13 cellular contexts compared by ENCODE assay signal in the genomic region with DNA sequence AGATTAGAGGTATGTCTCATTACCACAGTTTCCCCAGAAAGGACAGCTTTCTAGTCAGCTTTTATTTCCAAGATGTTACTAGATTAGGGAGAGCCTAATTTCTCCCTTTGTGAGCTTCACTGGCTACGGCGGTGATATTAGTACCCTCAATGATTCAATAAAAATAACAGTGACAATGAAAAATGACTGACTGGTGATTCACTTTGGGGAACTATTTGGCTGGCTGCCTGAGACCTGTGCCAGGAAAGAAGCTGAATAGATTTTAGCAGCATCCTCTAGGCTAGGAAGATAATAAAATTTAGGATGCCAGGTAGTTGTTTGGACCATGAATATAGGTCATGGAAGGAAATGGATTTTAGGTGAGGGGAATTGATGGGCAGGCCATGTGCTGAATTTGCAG.
DNase-seq lines count a peak whose midpoint lies in the region; ATAC-seq and TF ChIP-seq lines count a peak whose summit lies in the region.
"Had no signal": no experiment of that assay in that cellular context is flagged by ENCODE, and none has a peak within 500 bp of the region (broad histone marks: within the 10 kb centered on the region; RNA-seq: fewer than 3 reads in every experiment).

No MANE protein-coding gene starts in this region.

- intact Hi-C loops in right cardiac atrium (cut with DNase I): no loop called here
- intact Hi-C loops in left ventricle myocardium inferior (cut with micrococcal nuclease): no loop called here

- H3K4me1 ChIP-seq in right cardiac atrium (ENCODE audit: control insufficient read depth, insufficient read depth, low read length): no peaks in the 10 kb centered on the region
- H3K4me1 ChIP-seq in left ventricle myocardium inferior: peaks cover 14% of the 10 kb centered on the region
- H3K4me1 ChIP-seq: suprapubic skin had no signal

- WGBS in right cardiac atrium: 45% methylated on average over 2 of the region's 2 CpGs

- H3K36me3 ChIP-seq in left ventricle myocardium inferior: no peaks in the 10 kb centered on the region
- H3K36me3 ChIP-seq: heart right ventricle, suprapubic skin had no signal

- no peak overlapping the region for H3K4me3 ChIP-seq in right cardiac atrium (ENCODE audit: low read length)
- no peak overlapping the region for H3K4me3 ChIP-seq in left ventricle myocardium inferior
- H3K4me3 ChIP-seq: heart right ventricle, suprapubic skin had no signal

- H3K27me3 ChIP-seq in right cardiac atrium (ENCODE audit: control insufficient read depth, insufficient read depth): no peaks in the 10 kb centered on the region
- no peaks in the 10 kb centered on the region for H3K27me3 ChIP-seq in left ventricle myocardium inferior (ENCODE audit: low read depth)
- H3K27me3 ChIP-seq: heart right ventricle, suprapubic skin had no signal

- peak in 1 of 2 donors; percentile 37 for ATAC-seq in right cardiac atrium
- ATAC-seq in HG03139 (IDR thresholded peaks at IDR 0.05; ENCODE audit: unreplicated experiment): no peak
- ATAC-seq in HG02588 (IDR thresholded peaks at IDR 0.05; ENCODE audit: unreplicated experiment): no peak

- no peak overlapping the region for H3K27ac ChIP-seq in right cardiac atrium (ENCODE audit: low read length)
- no peak overlapping the region for H3K27ac ChIP-seq in left ventricle myocardium inferior (replicated peaks)
- H3K27ac ChIP-seq in epithelial cell of prostate: peak overlapping the region; percentile 27
- H3K27ac ChIP-seq: heart right ventricle, suprapubic skin had no signal

- TF ChIP-seq CTCF in left ventricle myocardium inferior (IDR thresholded peaks at IDR 0.05; ENCODE audit: borderline replicate concordance): no peak

- H3K9me3 ChIP-seq in right cardiac atrium (ENCODE audit: control insufficient read depth, low read length) (no peaks in the 10 kb centered on the region), left ventricle myocardium inferior (replicated peaks) (no peaks in the 10 kb centered on the region)
- H3K9me3 ChIP-seq: heart right ventricle, suprapubic skin had no signal

- DNase-seq in right cardiac atrium (peak in 2 of 3 donors; percentile 53 to 54), left ventricle myocardium inferior (no peak), RPMI7951 (ENCODE audit: low read depth) (peak; percentile 85), epithelial cell of prostate (ENCODE audit: low read depth, low spot score) (no peak), DMS114 treated with DMSO at 0.1 percent for 48 hours (lab: John Stamatoyannopoulos, UW; ENCODE audit: unreplicated experiment) (no peak)
- no peak for DNase-seq in activated effector memory CD4-positive, alpha-beta T cell treated with Interleukin-2 at 50 U/mL for 16 hours
- DNase-seq: activated CD4-positive, alpha-beta memory T cell treated with anti-CD3 and anti-CD28 coated beads for 36 hours; activated naive CD4-positive, alpha-beta T cell treated with Interleukin-2 at 50 U/mL for 16 hours; NCI-H510A treated with DMSO at 0.1 percent for 48 hours had no signal

Comparison
In these comparisons a context has a peak if more than half of its experiments do, and no peak if none do; other contexts are left out.
1. DNase-seq: peak in right cardiac atrium (2 of 3) and RPMI7951 (single experiment); none in left ventricle myocardium inferior (single experiment), epithelial cell of prostate (single experiment), activated effector memory CD4-positive, alpha-beta T cell treated with Interleukin-2 at 50 U/mL for 16 hours (single experiment) and DMS114 treated with DMSO at 0.1 percent for 48 hours (single experiment).